ENCODE assay signal across 35 cellular contexts in genomic region chr18:1446765-1447164, GRCh38.
"Had no signal": no experiment of that assay in that cellular context is flagged by ENCODE, and none has a peak within 500 bp of the region (broad histone marks: within the 10 kb centered on the region; RNA-seq: fewer than 3 reads in every experiment).

No MANE protein-coding gene starts in this region.

- H3K9me3 ChIP-seq: MG63 had no signal

- H3K4me3 ChIP-seq: MG63 had no signal

- H3K27me3 ChIP-seq: MG63 had no signal

- DNase-seq: Kasumi-1, MG63, MM.1S, MV-4-11, NCI-H1048, NCI-H1092, NCI-H1092 treated with DMSO at 0.1 percent for 48 hours, NCI-H1105, NCI-H1105 treated with DMSO at 0.1 percent for 48 hours, NCI-H1417, NCI-H1436, NCI-H1436 treated with DMSO at 0.1 percent for 48 hours, NCI-H146, NCI-H1694, NCI-H1694 treated with DMSO at 0.1 percent for 48 hours, NCI-H187, NCI-H187 treated with DMSO at 0.1 percent for 48 hours, NCI-H1930, NCI-H2029, NCI-H2029 treated with DMSO at 0.1 percent for 48 hours, NCI-H2081, NCI-H2081 treated with DMSO at 0.1 percent for 48 hours, NCI-H2107, NCI-H2171, NCI-H2171 treated with DMSO at 0.1 percent for 48 hours, NCI-H2227 treated with DMSO at 0.1 percent for 48 hours, NCI-H226, NCI-H345, NCI-H446, NCI-H446 treated with DMSO at 0.1 percent for 48 hours, NCI-H510A, NCI-H510A treated with DMSO at 0.1 percent for 48 hours, NCI-H524, NCI-H524 treated with DMSO at 0.1 percent for 48 hours, NCI-H526 had no signal

- H3K36me3 ChIP-seq: MG63 had no signal
